In genomic region chr20:53716385-53716784, GRCh38 we compare ENCODE assay signal across 13 cellular contexts.
"Had no signal": no experiment of that assay in that cellular context is flagged by ENCODE, and none has a peak within 500 bp of the region (broad histone marks: within the 10 kb centered on the region; RNA-seq: fewer than 3 reads in every experiment).

No MANE protein-coding gene starts in this region.

- H3K27ac Mint-ChIP-seq: activated naive CD4-positive, alpha-beta T cell treated with anti-CD3 and anti-CD28 coated beads, Interleukin-2, amount 10 ng/mL, durations not matched to agents 7 days and 5 days; activated T-helper 2 cell treated with anti-CD3 and anti-CD28 coated beads, Interferon-gamma antibody, Interleukin-2, Interleukin-4, amounts not matched to agents 10 μg/mL and 5 μg/mL and 100 μg/mL, durations not matched to agents 14 hours and 24 hours and 36 hours; mesothelial cell of epicardium had no signal

- H3K4me3 ChIP-seq: lower lobe of right lung, prostate gland, sigmoid colon, spleen, stomach, testis, upper lobe of left lung had no signal

- DNase-seq: activated naive CD4-positive, alpha-beta T cell treated with anti-CD3 and anti-CD28 coated beads, Interleukin-2, amount 10 ng/mL, durations not matched to agents 7 days and 5 days; left colon; lower lobe of right lung; sigmoid colon; spleen; stomach; T-helper 2 cell; testis; upper lobe of left lung had no signal

- H3K9me3 Mint-ChIP-seq: activated naive CD4-positive, alpha-beta T cell treated with anti-CD3 and anti-CD28 coated beads, Interleukin-2, amount 10 ng/mL, durations not matched to agents 7 days and 5 days; activated T-helper 2 cell treated with anti-CD3 and anti-CD28 coated beads, Interferon-gamma antibody, Interleukin-2, Interleukin-4, amounts not matched to agents 10 μg/mL and 5 μg/mL and 100 μg/mL, durations not matched to agents 14 hours and 24 hours and 36 hours; mesothelial cell of epicardium had no signal

- H3K4me3 Mint-ChIP-seq: activated naive CD4-positive, alpha-beta T cell treated with anti-CD3 and anti-CD28 coated beads, Interleukin-2, amount 10 ng/mL, durations not matched to agents 7 days and 5 days; mesothelial cell of epicardium had no signal

- H3K27me3 Mint-ChIP-seq: activated naive CD4-positive, alpha-beta T cell treated with anti-CD3 and anti-CD28 coated beads, Interleukin-2, amount 10 ng/mL, durations not matched to agents 7 days and 5 days had no signal

- H3K36me3 Mint-ChIP-seq: mesothelial cell of epicardium had no signal

- H3K27me3 ChIP-seq: sigmoid colon, spleen, stomach, testis, upper lobe of left lung had no signal

- H3K27ac ChIP-seq: lower lobe of right lung, prostate gland, sigmoid colon, stomach, testis, upper lobe of left lung had no signal

- ATAC-seq: esophagus mucosa, left colon, lower lobe of right lung had no signal
